Comparison of ENCODE assay signal across 8 cellular contexts in the genomic region with DNA sequence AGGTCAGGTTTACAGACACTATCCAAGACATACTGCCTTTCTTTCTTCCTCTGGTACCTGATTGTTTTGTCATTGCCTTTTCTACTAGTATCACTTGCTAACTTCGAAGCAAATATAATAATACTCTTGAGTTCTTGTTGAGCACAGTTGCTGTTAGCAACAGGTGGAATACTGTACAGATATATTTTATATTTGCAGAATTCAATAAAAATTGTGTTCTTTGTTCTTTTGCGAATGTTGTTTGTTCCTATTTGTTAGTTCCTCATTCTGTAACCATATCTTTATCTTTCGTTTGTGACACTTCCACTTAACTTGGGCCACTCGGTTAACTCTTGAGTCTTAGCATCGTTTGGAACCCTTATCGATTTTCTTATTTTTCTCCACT. TPM values are rescaled to one million over a fixed set of nuclear protein-coding genes. Genes with fewer than 3 reads are reported as not detected.
A peak's percentile ranks its signal among the peaks of the same experiment; 100 is the strongest.
DNase-seq lines count a peak whose midpoint lies in the region; ATAC-seq, FAIRE-seq and TF ChIP-seq lines count a peak whose summit lies in the region.

No MANE protein-coding gene starts in this region.

- no peak overlapping the region for H2BK15ac ChIP-seq in IMR-90 (ENCODE audit: low read depth, low read length)

- H3K27ac Mint-ChIP-seq in CD4-positive, CD25-positive, alpha-beta regulatory T cell = peak overlapping the region; percentile 93 to 97 (median 97)
- peak overlapping the region; percentile 72 to 93 (median 92) for H3K27ac Mint-ChIP-seq in brain

- POLR2A ChIA-PET in IMR-90 (lab: Charles Lee; ENCODE audit: unreplicated experiment) = interaction anchor here (0.6 kb wide), 1 partner anchor 277 kb away, joined by 3 read pairs; no protein-coding TSS in a partner anchor

- peaks cover 18 to 34% of the 10 kb centered on the region in 2 experiments for H3K79me1 ChIP-seq in IMR-90 (ENCODE audit: low read depth in 1 of 2, low read length in 2 of 2)

- intact Hi-C loops in IMR-90 (cut with micrococcal nuclease) = no loop called here

- peaks cover 2% of the 10 kb centered on the region; the same call in 1 of the 2 replicates for H3K9me1 ChIP-seq in IMR-90 (ENCODE audit: insufficient read depth, low read length)

- H3K36me3 Mint-ChIP-seq in CD4-positive, CD25-positive, alpha-beta regulatory T cell = peaks cover 11% of the 10 kb centered on the region
- H3K36me3 Mint-ChIP-seq in brain = peaks cover 15% of the 10 kb centered on the region

- no peak overlapping the region for H2BK5ac ChIP-seq in IMR-90 (ENCODE audit: low read depth, low read length, poor library complexity, severe bottlenecking)

- H3K9me3 Mint-ChIP-seq in CD4-positive, CD25-positive, alpha-beta regulatory T cell = peaks cover 0 to 2% (median 0%) of the 10 kb centered on the region in 7 donors
- peaks cover 0 to 2% (median 0%) of the 10 kb centered on the region in 5 experiments for H3K9me3 Mint-ChIP-seq in brain

- no peak for ATAC-seq in CD4-positive, CD25-positive, alpha-beta regulatory T cell (ENCODE audit: low read depth in 2 of 2)
- no peak for ATAC-seq in IMR-90 (ENCODE audit: low read depth)

- H4K5ac ChIP-seq in IMR-90 (ENCODE audit: low read depth, low read length) = no peak overlapping the region

- no peak for FAIRE-seq in urothelium cell line (lab: Jason Lieb, UNC)

- H3K4me2 ChIP-seq in IMR-90 (ENCODE audit: low read depth, low read length) = peak overlapping the region; percentile 96

- no peak overlapping the region for H2AK5ac ChIP-seq in IMR-90 (ENCODE audit: low read depth, low read length)

- H3K27me3 Mint-ChIP-seq in CD4-positive, CD25-positive, alpha-beta regulatory T cell = peaks cover 19% of the 10 kb centered on the region
- peaks cover 28% of the 10 kb centered on the region for H3K27me3 Mint-ChIP-seq in brain

- WGBS in IMR-90 (ENCODE audit: extremely low coverage in 2 of 2, insufficient read length in 1 of 2), 2 experiments = no CpG with 5 or more reads among the region's 6 CpGs

- peak overlapping the region; percentile 93 to 99 (median 98) for H3K4me3 Mint-ChIP-seq in CD4-positive, CD25-positive, alpha-beta regulatory T cell
- peak overlapping the region; percentile 95 to 99 (median 97) for H3K4me3 Mint-ChIP-seq in brain

- no peak for TF ChIP-seq POLR2A in IMR-90 (IDR thresholded peaks at IDR 0.05; ENCODE audit: low read depth, low read length)

- no peak overlapping the region for H2BK120ac ChIP-seq in IMR-90 (ENCODE audit: low read depth, low read length)

- peak overlapping the region; percentile 83 for H3K23ac ChIP-seq in IMR-90 (ENCODE audit: low read depth, low read length)

- in situ Hi-C loops in IMR-90 (cut with MboI; ENCODE audit: low sequenced_read_pairs) = no loop called here

- dilution Hi-C loops in IMR-90 (cut with HindIII; ENCODE audit: low sequenced_read_pairs, unreplicated experiment) = no loop called here

- peak overlapping the region; percentile 81 for H3K9ac ChIP-seq in IMR-90 (ENCODE audit: low read depth, low read length)

- no peak overlapping the region for H4K91ac ChIP-seq in IMR-90 (ENCODE audit: insufficient read depth, low read depth, low read length)

- H3K4me1 ChIP-seq in CD4-positive, CD25-positive, alpha-beta regulatory T cell (ENCODE audit: control insufficient read depth, insufficient read depth, low read length, poor library complexity, severe bottlenecking) = peaks cover 32% of the 10 kb centered on the region
- H3K4me1 ChIP-seq in IMR-90 (ENCODE audit: control insufficient read depth, insufficient read depth, low read length) (peaks cover 7% of the 10 kb centered on the region), muscle layer of duodenum (ENCODE audit: control insufficient read depth in 1 of 2, insufficient read depth in 2 of 2, low read length in 2 of 2) (peaks cover 11 to 17% of the 10 kb centered on the region in 2 donors)

- peak overlapping the region in 1 of 2 experiments; percentile 76; a peak in 2 of 4 replicates for H4K8ac ChIP-seq in IMR-90 (ENCODE audit: low read depth in 2 of 2, low read length in 2 of 2)

- no TSS peak for BruUV-seq in IMR-90 (replicated peaks; lab: Mats Ljungman, UMichigan)

- H3K4me1 Mint-ChIP-seq in CD4-positive, CD25-positive, alpha-beta regulatory T cell = peaks cover 26 to 53% (median 39%) of the 10 kb centered on the region in 4 donors
- H3K4me1 Mint-ChIP-seq in brain = peaks cover 30% of the 10 kb centered on the region

- no peak overlapping the region for H3K4ac ChIP-seq in IMR-90 (ENCODE audit: low read depth, low read length)

- H3K27me3 ChIP-seq in CD4-positive, CD25-positive, alpha-beta regulatory T cell (ENCODE audit: control insufficient read depth, insufficient read depth, low read length) = peaks cover 10% of the 10 kb centered on the region
- H3K27me3 ChIP-seq in IMR-90 (ENCODE audit: control insufficient read depth, insufficient read depth, low read length) = no peaks in the 10 kb centered on the region
- H3K27me3 ChIP-seq in muscle layer of duodenum (ENCODE audit: low read depth, low read length) = no peaks in the 10 kb centered on the region

- no peaks in the 10 kb centered on the region for H3K9me3 ChIP-seq in CD4-positive, CD25-positive, alpha-beta regulatory T cell (ENCODE audit: control insufficient read depth in 2 of 2, low read length in 2 of 2)
- H3K9me3 ChIP-seq in IMR-90 (ENCODE audit: control insufficient read depth, insufficient read depth, low read length) (no peaks in the 10 kb centered on the region), muscle layer of duodenum (ENCODE audit: control insufficient read depth in 1 of 2, low read length in 2 of 2) (no peaks in the 10 kb centered on the region)

- H3K18ac ChIP-seq in IMR-90 (ENCODE audit: low read depth, low read length) = no peak overlapping the region

- no peak overlapping the region for H2AK9ac ChIP-seq in IMR-90 (replicated peaks; ENCODE audit: low read depth, low read length, poor library complexity)

- H4K20me1 ChIP-seq in IMR-90 (ENCODE audit: insufficient read depth, low read length) = peaks cover 10% of the 10 kb centered on the region; the same call in 1 of the 2 replicates

- H2BK20ac ChIP-seq in IMR-90 (ENCODE audit: low read depth, low read length) = no peak overlapping the region

- CTCF ChIA-PET in IMR-90 (lab: Yijun Ruan, JAX) = no interaction called here

- peaks cover 9% of the 10 kb centered on the region for H3K36me3 ChIP-seq in CD4-positive, CD25-positive, alpha-beta regulatory T cell (ENCODE audit: control insufficient read depth, insufficient read depth, low read length)
- 0 out of 2 replicates have a peak, but pooled peaks cover 2% of the 10 kb centered on the region for H3K36me3 ChIP-seq in IMR-90 (ENCODE audit: control insufficient read depth, insufficient read depth, low read length)
- peaks cover 0 to 11% of the 10 kb centered on the region in 2 donors for H3K36me3 ChIP-seq in muscle layer of duodenum (ENCODE audit: control insufficient read depth in 1 of 2, insufficient read depth in 2 of 2, low read length in 2 of 2)

- H3K27ac ChIP-seq in CD4-positive, CD25-positive, alpha-beta regulatory T cell (ENCODE audit: insufficient read depth, low read length, poor library complexity, severe bottlenecking) = peak overlapping the region; percentile 82
- no peak overlapping the region for H3K27ac ChIP-seq in IMR-90 (ENCODE audit: insufficient read depth, low read length)
- H3K27ac ChIP-seq in muscle layer of duodenum (ENCODE audit: low read length) = peak overlapping the region; percentile 87

- H2AFZ ChIP-seq in IMR-90 (replicated peaks; ENCODE audit: low read length, poor library complexity) = peak overlapping the region; percentile 94

- peak overlapping the region; percentile 93 for H3K4me3 ChIP-seq in CD4-positive, CD25-positive, alpha-beta regulatory T cell (ENCODE audit: low read depth, low read length)
- H3K4me3 ChIP-seq in IMR-90 (ENCODE audit: insufficient read depth, low read depth, low read length) (peak overlapping the region; percentile 85), muscle layer of duodenum (ENCODE audit: low read depth in 1 of 2, low read length in 2 of 2) (peak overlapping the region; percentile 88 to 99)

- peak overlapping the region; percentile 44; the same call in 1 of the 2 replicates for H3K56ac ChIP-seq in IMR-90 (ENCODE audit: extremely low read depth, insufficient read depth, low read length)

- no peak overlapping the region; the same call in 1 of the 2 replicates for H3K14ac ChIP-seq in IMR-90 (replicated peaks; ENCODE audit: low read depth, low read length)

- TF ChIP-seq RAD21 in IMR-90 (IDR thresholded peaks at IDR 0.05; ENCODE audit: low read length) = no peak

- DNase-seq in CD4-positive, CD25-positive, alpha-beta regulatory T cell = peak in 1 of 3 donors; percentile 11
- DNase-seq in IMR-90 = no peak
- no peak for DNase-seq in T1000 (lab: John Stamatoyannopoulos, UW)
- no peak for DNase-seq in NCI-H2196 (lab: John Stamatoyannopoulos, UW; ENCODE audit: unreplicated experiment)
- DNase-seq in GM19240 (ENCODE audit: insufficient read length, low spot score) = no peak
- DNase-seq in urothelium cell line (ENCODE audit: low spot score) = no peak

- TF ChIP-seq CTCF in IMR-90 (conservative IDR thresholded peaks at IDR 0.05; ENCODE audit: low read depth, low read length) = no peak
- TF ChIP-seq CTCF in brain (conservative IDR thresholded peaks at IDR 0.05) = no peak

TF ChIP-seq in IMR-90, 13 proteins besides CTCF, POLR2A, EP300 and RAD21 (continues in another document):
- TF ChIP-seq RCOR1 (IDR thresholded peaks at IDR 0.05; ENCODE audit: insufficient replicate concordance, low read length) (no peak), SMC3 (IDR thresholded peaks at IDR 0.05; ENCODE audit: low read depth, low read length) (no peak), NFE2L2 (IDR thresholded peaks at IDR 0.05; ENCODE audit: low read depth, low read length) (no peak), MAZ (IDR thresholded peaks at IDR 0.05; ENCODE audit: borderline replicate concordance, low read depth, low read length) (no peak)

RNA-seq across cellular contexts. Expression of a gene that starts 0.8 kb away (rescaled TPM):
- total RNA-seq in CD4-positive, CD25-positive, alpha-beta regulatory T cell = 28.3 TPM
- 10 to 100 TPM; 34.6 to 53.1 (median 39.0) TPM for polyA plus RNA-seq in CD4-positive, CD25-positive, alpha-beta regulatory T cell
- 4.7 and 6.1 TPM in 2 replicates for total RNA-seq in IMR-90 (2012; rRNA removed)
- polyA plus RNA-seq in IMR-90 (2012; rRNA removed) (2.7 and 3.2 TPM in 2 replicates), brain (ENCODE audit: insufficient read depth, low read depth, low replicate concordance) (11.0 TPM)
- 1.1 and 1.4 TPM in 2 replicates for polyA plus RNA-seq in IMR-90 (2012; cell fraction: cytosol; rRNA removed)
- 0.35 and 1.9 TPM in 2 replicates for polyA plus RNA-seq in IMR-90 (2012; cell fraction: nucleus; rRNA removed; ENCODE audit: low replicate concordance)

RNA-seq across cellular contexts. Expression of a gene that starts 7.2 kb away (rescaled TPM):
- total RNA-seq in CD4-positive, CD25-positive, alpha-beta regulatory T cell = not detected
- not detected for polyA plus RNA-seq in CD4-positive, CD25-positive, alpha-beta regulatory T cell
- not detected in 2 replicates for total RNA-seq in IMR-90 (2012; rRNA removed)
- polyA plus RNA-seq in IMR-90 (2012; rRNA removed) = 0.32 TPM in 1 of 2 replicates, not detected in the other
- 0.17 TPM in 1 of 2 replicates, not detected in the other for polyA plus RNA-seq in IMR-90 (2012; cell fraction: cytosol; rRNA removed)
- polyA plus RNA-seq in IMR-90 (2012; cell fraction: nucleus; rRNA removed; ENCODE audit: low replicate concordance) = not detected in 2 replicates
- polyA plus RNA-seq in brain (ENCODE audit: insufficient read depth, low read depth, low replicate concordance) = 14.6 TPM

Comparison
In these comparisons a context has a peak if more than half of its experiments do, and no peak if none do; other contexts are left out.
1. RNA of a gene that starts 7.2 kb away (polyA plus RNA-seq): 14.6 TPM in brain (single experiment); 0.17 to 0.32 TPM in IMR-90 and not detected in CD4-positive, CD25-positive, alpha-beta regulatory T cell; every median in the first group is over 10 times any median in the second.
2. Peak in every context shown above with its lines, with median percentiles within 50 percentile points of each other: H3K4me3 ChIP-seq.